Comparison of ENCODE assay signal across 24 cellular contexts in the genomic region with DNA sequence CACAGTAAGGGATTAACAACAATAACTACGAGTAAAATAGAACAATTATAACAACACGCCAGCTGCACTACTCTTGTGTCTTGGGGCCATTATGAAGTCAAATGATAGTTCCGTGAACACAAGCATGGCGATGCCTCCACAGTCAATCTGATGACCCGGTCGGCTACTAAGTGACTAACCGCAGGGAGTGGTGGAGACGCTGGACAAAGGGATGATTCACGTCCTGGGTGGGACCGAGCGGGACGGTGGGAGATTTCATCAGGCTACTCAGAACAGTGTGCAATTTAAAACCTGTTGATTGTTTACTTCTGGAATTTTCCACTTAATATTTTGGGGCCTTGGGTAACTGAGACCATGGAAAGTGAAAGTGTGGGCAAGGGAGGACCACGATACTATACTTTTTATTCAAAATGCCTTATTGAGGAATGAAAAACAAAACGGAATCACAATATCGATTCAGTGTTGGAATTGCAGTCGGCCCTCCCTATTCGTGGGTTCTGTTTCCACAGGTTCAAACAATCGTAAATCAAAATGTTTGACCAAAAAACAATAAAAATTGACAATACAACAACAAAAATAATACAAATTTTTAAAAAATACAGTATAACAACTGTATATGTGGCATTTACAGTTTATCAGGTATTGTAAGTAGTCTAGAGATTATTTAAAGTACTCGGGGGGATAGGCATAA.
DNase-seq lines count a peak whose midpoint lies in the region; ATAC-seq and TF ChIP-seq lines count a peak whose summit lies in the region.
"Had no signal": no experiment of that assay in that cellular context is flagged by ENCODE, and none has a peak within 500 bp of the region (broad histone marks: within the 10 kb centered on the region; RNA-seq: fewer than 3 reads in every experiment).

No MANE protein-coding gene starts in this region.

- no peaks in the 10 kb centered on the region for H3K9me3 Mint-ChIP-seq in CD4-positive, alpha-beta T cell
- H3K9me3 Mint-ChIP-seq: activated naive CD8-positive, alpha-beta T cell treated with anti-CD3 and anti-CD28 coated beads, Interleukin-2, amount 50 U/mL, for 24 hours; activated T-helper 1 cell treated with anti-CD3 and anti-CD28 coated beads, Interleukin-12 subunit alpha, Interleukin-12 subunit beta, Interleukin-2, Interleukin-4 antibody, amounts not matched to agents 30 ng/mL and 10 ng/mL and 1 ng/mL, durations not matched to agents 14 hours and 24 hours and 36 hours; CD4-positive, CD25-positive, alpha-beta regulatory T cell; memory B cell; natural killer cell treated with Interleukin-12 subunit alpha and Interleukin-12 subunit beta and Interleukin-15 and Interleukin-18, amount 100 ng/mL, for 72 hours; stimulated activated naive CD8-positive, alpha-beta T cell treated with anti-CD3 and anti-CD28 coated beads, Interleukin-15, amount 100 ng/mL, for 72 hours; WTC11 had no signal

- no peak overlapping the region for H3K4me3 ChIP-seq in fibroblast of lung (replicated peaks in 1 of 4; ENCODE audit: control extremely low read depth in 1 of 4, insufficient read depth in 1 of 4, low read depth in 3 of 4, low read length in 4 of 4)
- H3K4me3 ChIP-seq: upper lobe of left lung had no signal

- no peaks in the 10 kb centered on the region for H3K27me3 Mint-ChIP-seq in CD4-positive, alpha-beta T cell
- H3K27me3 Mint-ChIP-seq: activated naive CD8-positive, alpha-beta T cell treated with anti-CD3 and anti-CD28 coated beads, Interleukin-2, amount 50 U/mL, for 24 hours; memory B cell; natural killer cell treated with Interleukin-12 subunit alpha and Interleukin-12 subunit beta and Interleukin-15 and Interleukin-18, amount 100 ng/mL, for 72 hours; stimulated activated naive CD8-positive, alpha-beta T cell treated with anti-CD3 and anti-CD28 coated beads, Interleukin-15, amount 100 ng/mL, for 72 hours had no signal

- no peaks in the 10 kb centered on the region for H3K9me3 ChIP-seq in fibroblast of lung (ENCODE audit: control insufficient read depth, insufficient read depth, low read depth, low read length)
- H3K9me3 ChIP-seq in CD4-positive, alpha-beta T cell (ENCODE audit: control insufficient read depth, low read length) = no peaks in the 10 kb centered on the region
- H3K9me3 ChIP-seq: upper lobe of left lung had no signal

- no peak overlapping the region for H3K9ac ChIP-seq in fibroblast of lung (ENCODE audit: insufficient read depth, low read length)

- no peaks in the 10 kb centered on the region for H3K27me3 ChIP-seq in fibroblast of lung (ENCODE audit: control insufficient read depth, insufficient read depth, low read length)
- no peaks in the 10 kb centered on the region for H3K27me3 ChIP-seq in CD4-positive, alpha-beta T cell (ENCODE audit: control insufficient read depth, insufficient read depth, low read length)
- H3K27me3 ChIP-seq: upper lobe of left lung had no signal

- no peak overlapping the region for H2AFZ ChIP-seq in fibroblast of lung (ENCODE audit: low read length)

- no peak for TF ChIP-seq CTCF in fibroblast of lung (conservative IDR thresholded peaks at IDR 0.05 in 1 of 2, IDR thresholded peaks at IDR 0.05 in 1 of 2; ENCODE audit: low read depth in 1 of 2, low read length in 2 of 2)
- no peak for TF ChIP-seq CTCF in CD4-positive, alpha-beta T cell (IDR thresholded peaks at IDR 0.05)

- H3K36me3 Mint-ChIP-seq in CD4-positive, alpha-beta T cell (ENCODE audit: low read depth) = no peaks in the 10 kb centered on the region
- H3K36me3 Mint-ChIP-seq: natural killer cell treated with Interleukin-12 subunit alpha and Interleukin-12 subunit beta and Interleukin-15 and Interleukin-18, amount 100 ng/mL, for 72 hours; WTC11 had no signal

- H3K4me1 ChIP-seq in fibroblast of lung (ENCODE audit: control insufficient read depth, extremely low read depth, insufficient read depth, low read length) = no peaks in the 10 kb centered on the region
- H3K4me1 ChIP-seq: upper lobe of left lung had no signal

- no peaks in the 10 kb centered on the region for H4K20me1 ChIP-seq in fibroblast of lung (ENCODE audit: control insufficient read depth, extremely low read depth, insufficient read depth, low read length)

- no peak for ATAC-seq in CD4-positive, alpha-beta T cell (ENCODE audit: poor library complexity)
- ATAC-seq: activated naive CD8-positive, alpha-beta T cell treated with anti-CD3 and anti-CD28 coated beads, Interleukin-2, amount 50 U/mL, for 24 hours; natural killer cell treated with Interleukin-12 subunit alpha and Interleukin-12 subunit beta and Interleukin-15 and Interleukin-18, amount 100 ng/mL, for 72 hours; stimulated activated naive CD8-positive, alpha-beta T cell treated with anti-CD3 and anti-CD28 coated beads, Interleukin-15, amount 100 ng/mL, for 72 hours; WTC11 had no signal

- no peaks in the 10 kb centered on the region for H3K4me1 Mint-ChIP-seq in CD4-positive, alpha-beta T cell (ENCODE audit: low read depth)
- H3K4me1 Mint-ChIP-seq: activated naive CD8-positive, alpha-beta T cell treated with anti-CD3 and anti-CD28 coated beads, Interleukin-2, amount 50 U/mL, for 24 hours; CD4-positive, CD25-positive, alpha-beta regulatory T cell; memory B cell; stimulated activated naive CD8-positive, alpha-beta T cell treated with anti-CD3 and anti-CD28 coated beads, Interleukin-15, amount 100 ng/mL, for 72 hours; WTC11 had no signal

- no peaks in the 10 kb centered on the region for H3K79me2 ChIP-seq in fibroblast of lung (ENCODE audit: control insufficient read depth, insufficient read depth, low read length)

- H3K4me3 Mint-ChIP-seq in CD4-positive, alpha-beta T cell = no peak overlapping the region
- H3K4me3 Mint-ChIP-seq: activated naive CD8-positive, alpha-beta T cell treated with anti-CD3 and anti-CD28 coated beads, Interleukin-2, amount 50 U/mL, for 24 hours; activated T-helper 1 cell treated with anti-CD3 and anti-CD28 coated beads, Interleukin-12 subunit alpha, Interleukin-12 subunit beta, Interleukin-2, Interleukin-4 antibody, amounts not matched to agents 30 ng/mL and 10 ng/mL and 1 ng/mL, durations not matched to agents 14 hours and 24 hours and 36 hours; CD4-positive, CD25-positive, alpha-beta regulatory T cell; memory B cell; natural killer cell treated with Interleukin-12 subunit alpha and Interleukin-12 subunit beta and Interleukin-15 and Interleukin-18, amount 100 ng/mL, for 72 hours; stimulated activated naive CD8-positive, alpha-beta T cell treated with anti-CD3 and anti-CD28 coated beads, Interleukin-15, amount 100 ng/mL, for 72 hours; WTC11 had no signal

- H3K27ac Mint-ChIP-seq in CD4-positive, alpha-beta T cell = no peak overlapping the region
- H3K27ac Mint-ChIP-seq: activated naive CD8-positive, alpha-beta T cell treated with anti-CD3 and anti-CD28 coated beads, Interleukin-2, amount 50 U/mL, for 24 hours; activated T-helper 1 cell treated with anti-CD3 and anti-CD28 coated beads, Interleukin-12 subunit alpha, Interleukin-12 subunit beta, Interleukin-2, Interleukin-4 antibody, amounts not matched to agents 30 ng/mL and 10 ng/mL and 1 ng/mL, durations not matched to agents 14 hours and 24 hours and 36 hours; CD4-positive, CD25-positive, alpha-beta regulatory T cell; memory B cell; natural killer cell treated with Interleukin-12 subunit alpha and Interleukin-12 subunit beta and Interleukin-15 and Interleukin-18, amount 100 ng/mL, for 72 hours; WTC11 had no signal

- no peak overlapping the region for H3K27ac ChIP-seq in fibroblast of lung (ENCODE audit: insufficient read depth, low read length)
- no peak overlapping the region for H3K27ac ChIP-seq in CD4-positive, alpha-beta T cell (ENCODE audit: low read depth, low read length)
- H3K27ac ChIP-seq: upper lobe of left lung had no signal

- intact Hi-C loops in CD4-positive, alpha-beta T cell (cut with DNase I, micrococcal nuclease) = no loop called here
- intact Hi-C loops in cardiac septum (cut with DNase I) = no loop called here

- CTCF ChIA-PET in CD4-positive, alpha-beta T cell (lab: Charles Lee) = no interaction called here

- no peak overlapping the region for H3K4me2 ChIP-seq in fibroblast of lung (ENCODE audit: extremely low read depth, insufficient read depth, low read length)

- no peaks in the 10 kb centered on the region for H3K36me3 ChIP-seq in fibroblast of lung (ENCODE audit: control insufficient read depth, insufficient read depth, low read length)
- H3K36me3 ChIP-seq: upper lobe of left lung had no signal

- DNase-seq in A172 (ENCODE audit: low spot score) (peak; percentile 97), HT1080 (ENCODE audit: low read depth) (peak; percentile 82), T1000 (lab: John Stamatoyannopoulos, UW) (peak; percentile 14), fibroblast of lung (ENCODE audit: low read depth in 2 of 2) (peak; percentile 15 to 78), cardiac septum (ENCODE audit: low spot score) (no peak), nucleus accumbens (lab: John Stamatoyannopoulos, UW) (no peak)
- no peak for DNase-seq in CD4-positive, alpha-beta T cell
- no peak for DNase-seq in central memory CD4-positive, alpha-beta T cell
- DNase-seq: activated naive CD8-positive, alpha-beta T cell treated with anti-CD3 and anti-CD28 coated beads, Interleukin-2, amount 50 U/mL, for 24 hours; CD4-positive, CD25-positive, alpha-beta regulatory T cell; DND-41; MV-4-11; NCI-H2171; NCI-H82; retina; RPMI8226; stimulated activated CD4-positive, alpha-beta T cell treated with anti-CD3 and anti-CD28 coated beads, Interleukin-15, amount 100 ng/mL, for 24 hours; stimulated activated naive CD8-positive, alpha-beta T cell treated with anti-CD3 and anti-CD28 coated beads, Interleukin-15, amount 100 ng/mL, for 72 hours; T-helper 1 cell; upper lobe of left lung had no signal

- POLR2A ChIA-PET in CD4-positive, alpha-beta T cell (lab: Charles Lee) = no interaction called here

Comparison
In these comparisons a context has a peak if more than half of its experiments do, and no peak if none do; other contexts are left out.
1. DNase-seq: peak in A172 (single experiment), HT1080 (single experiment), T1000 (single experiment) and fibroblast of lung (2 of 2); none in CD4-positive, alpha-beta T cell (0 of 10), central memory CD4-positive, alpha-beta T cell (single experiment), cardiac septum (single experiment) and nucleus accumbens (0 of 56).